In genomic region chr12:12158858-12159257, GRCh38 we compare ENCODE assay signal across 14 cellular contexts.
"Had no signal": no experiment of that assay in that cellular context is flagged by ENCODE, and none has a peak within 500 bp of the region (broad histone marks: within the 10 kb centered on the region; RNA-seq: fewer than 3 reads in every experiment).

No MANE protein-coding gene starts in this region.

- H3K4me3 Mint-ChIP-seq: activated T-helper 17 cell treated with anti-CD3 and anti-CD28 coated beads, Interleukin-2, amount 50 U/mL, for 72 hours; neural progenitor cell; stimulated activated naive CD8-positive, alpha-beta T cell treated with anti-CD3 and anti-CD28 coated beads, Interleukin-15, amount 100 ng/mL, for 72 hours had no signal

- H3K27ac ChIP-seq: lower lobe of right lung, neural progenitor cell, skin epidermis, testis had no signal

- H3K9me3 ChIP-seq: lower lobe of right lung, testis had no signal

- H3K27me3 ChIP-seq: neural progenitor cell, testis had no signal

- H3K27me3 Mint-ChIP-seq: activated T-helper 17 cell treated with anti-CD3 and anti-CD28 coated beads, Interleukin-2, amount 50 U/mL, for 72 hours; stimulated activated naive CD8-positive, alpha-beta T cell treated with anti-CD3 and anti-CD28 coated beads, Interleukin-15, amount 100 ng/mL, for 72 hours had no signal

- H3K27ac Mint-ChIP-seq: activated T-helper 17 cell treated with anti-CD3 and anti-CD28 coated beads, Interleukin-2, amount 50 U/mL, for 72 hours; neural progenitor cell; stimulated activated naive CD8-positive, alpha-beta T cell treated with anti-CD3 and anti-CD28 coated beads, Interleukin-15, amount 100 ng/mL, for 72 hours had no signal

- ATAC-seq: activated CD4-positive, CD25-positive, alpha-beta regulatory T cell treated with anti-CD3 and anti-CD28 coated beads, Interleukin-2, amount 50 U/mL, for 24 hours; activated T-helper 17 cell treated with anti-CD3 and anti-CD28 coated beads, Interleukin-2, amount 50 U/mL, for 72 hours; stimulated activated naive CD8-positive, alpha-beta T cell treated with anti-CD3 and anti-CD28 coated beads, Interleukin-15, amount 100 ng/mL, for 72 hours had no signal

- H3K4me3 ChIP-seq: lower lobe of right lung, neural progenitor cell, SK-N-MC, skin epidermis, testis had no signal

- H3K9me3 Mint-ChIP-seq: activated T-helper 17 cell treated with anti-CD3 and anti-CD28 coated beads, Interleukin-2, amount 50 U/mL, for 72 hours; neural progenitor cell; stimulated activated naive CD8-positive, alpha-beta T cell treated with anti-CD3 and anti-CD28 coated beads, Interleukin-15, amount 100 ng/mL, for 72 hours had no signal

- H3K4me1 ChIP-seq: neural progenitor cell, testis had no signal

- H3K4me1 Mint-ChIP-seq: activated T-helper 17 cell treated with anti-CD3 and anti-CD28 coated beads, Interleukin-2, amount 50 U/mL, for 72 hours; neural progenitor cell; stimulated activated naive CD8-positive, alpha-beta T cell treated with anti-CD3 and anti-CD28 coated beads, Interleukin-15, amount 100 ng/mL, for 72 hours had no signal

- DNase-seq: activated CD4-positive, alpha-beta T cell treated with anti-CD3 and anti-CD28 coated beads, Interleukin-2, amount 50 U/mL, for 1 hour; activated naive CD4-positive, alpha-beta T cell treated with Interleukin-2 at 50 U/mL for 16 hours; activated T-cell treated with anti-CD3 and anti-CD28 coated beads for 4 hours; anterior cingulate cortex; kidney glomerular epithelial cell; lower lobe of right lung; midbrain; stimulated activated naive CD8-positive, alpha-beta T cell treated with anti-CD3 and anti-CD28 coated beads, Interleukin-15, amount 100 ng/mL, for 72 hours; testis had no signal
